ENCODE assay signal across 22 cellular contexts in genomic region chrX:23501974-23502373, GRCh38.
"Had no signal": no experiment of that assay in that cellular context is flagged by ENCODE, and none has a peak within 500 bp of the region (broad histone marks: within the 10 kb centered on the region; RNA-seq: fewer than 3 reads in every experiment).

No MANE protein-coding gene starts in this region.

- H3K36me3 ChIP-seq: colonic mucosa, heart right ventricle, right atrium auricular region, suprapubic skin, thyroid gland, upper lobe of left lung had no signal

- H3K27me3 ChIP-seq: colonic mucosa, heart right ventricle, right atrium auricular region, suprapubic skin, thyroid gland, upper lobe of left lung had no signal

- H3K4me3 Mint-ChIP-seq: endodermal cell, naive B cell, nephron had no signal

- DNase-seq: caudate nucleus; colonic mucosa; dermis blood vessel endothelial cell; endodermal cell; heart right ventricle; hypothalamus; kidney glomerular epithelial cell; mesendoderm; naive B cell; occipital lobe; small intestine; stimulated activated CD4-positive, alpha-beta T cell treated with anti-CD3 and anti-CD28 coated beads, Interleukin-12 subunit alpha, Interleukin-12 subunit beta, amount 100 ng/mL, for 4 hours; stimulated activated CD4-positive, alpha-beta T cell treated with anti-CD3 and anti-CD28 coated beads, Interleukin-2, amount 100 ng/mL, for 48 hours; stimulated activated naive CD4-positive, alpha-beta T cell treated with Interleukin-2 at 50 U/mL for 16 hours; thyroid gland; upper lobe of left lung had no signal

- FAIRE-seq: frontal cortex, islet of Langerhans, small intestine had no signal

- H3K4me3 ChIP-seq: colonic mucosa, heart right ventricle, right atrium auricular region, suprapubic skin, thyroid gland, upper lobe of left lung had no signal

- H3K9me3 Mint-ChIP-seq: endodermal cell, naive B cell, nephron had no signal

- H3K27ac ChIP-seq: colonic mucosa, heart right ventricle, right atrium auricular region, suprapubic skin, thyroid gland, upper lobe of left lung had no signal

- H3K9me3 ChIP-seq: colonic mucosa, heart right ventricle, right atrium auricular region, suprapubic skin, thyroid gland, upper lobe of left lung had no signal

- H3K4me1 ChIP-seq: colonic mucosa, heart right ventricle, right atrium auricular region, suprapubic skin, thyroid gland had no signal

- H3K27me3 Mint-ChIP-seq: naive B cell had no signal

- H3K4me1 Mint-ChIP-seq: naive B cell had no signal

- ATAC-seq: heart right ventricle, left lobe of liver had no signal
